In genomic region chr17:39699818-39700147, GRCh38 we compare ENCODE assay signal across 9 cellular contexts. TPM values are rescaled to one million over a fixed set of nuclear protein-coding genes. Genes with fewer than 3 reads are reported as not detected.
DNase-seq lines count a peak whose midpoint lies in the region; ATAC-seq lines count a peak whose summit lies in the region.
"Had no signal": no experiment of that assay in that cellular context is flagged by ENCODE, and none has a peak within 500 bp of the region (broad histone marks: within the 10 kb centered on the region; RNA-seq: fewer than 3 reads in every experiment).

TSS of gene ERBB2 (plus strand) at chr17:39700064. CDS start at chr17:39700239, 175 bp downstream.

- H3K27ac Mint-ChIP-seq in activated T-cell treated with anti-CD3 and anti-CD28 coated beads, Interleukin-2, amount 50 U/mL, for 24 hours = no peak within 1 kb of the TSS
- peak within 1 kb of the TSS; percentile 57 for H3K27ac Mint-ChIP-seq in stimulated activated naive B cell treated with anti-CD40 and anti-IgM and Interleukin-4, amounts not matched to agents 10 μg/mL and 1 μg/mL and 100 μg/mL, for 72 hours

- no peaks in the 10 kb centered on the region for H3K9me3 Mint-ChIP-seq in activated T-cell treated with anti-CD3 and anti-CD28 coated beads, Interleukin-2, amount 50 U/mL, for 4 hours
- no peaks in the 10 kb centered on the region for H3K9me3 Mint-ChIP-seq in activated T-cell treated with anti-CD3 and anti-CD28 coated beads, Interleukin-2, amount 50 U/mL, for 24 hours
- H3K9me3 Mint-ChIP-seq in stimulated activated naive B cell treated with anti-CD40 and anti-IgM and Interleukin-4, amounts not matched to agents 10 μg/mL and 1 μg/mL and 100 μg/mL, for 72 hours = no peaks in the 10 kb centered on the region

- peaks cover 5% of the 10 kb centered on the region for H3K4me1 Mint-ChIP-seq in activated T-cell treated with anti-CD3 and anti-CD28 coated beads, Interleukin-2, amount 50 U/mL, for 4 hours (ENCODE audit: low read depth)
- peaks cover 10% of the 10 kb centered on the region for H3K4me1 Mint-ChIP-seq in activated T-cell treated with anti-CD3 and anti-CD28 coated beads, Interleukin-2, amount 50 U/mL, for 24 hours (ENCODE audit: low read depth)
- peaks cover 9 to 28% of the 10 kb centered on the region in 2 donors for H3K4me1 Mint-ChIP-seq in stimulated activated naive B cell treated with anti-CD40 and anti-IgM and Interleukin-4, amounts not matched to agents 10 μg/mL and 1 μg/mL and 100 μg/mL, for 72 hours

- peaks cover 35% of the 10 kb centered on the region for H3K27me3 Mint-ChIP-seq in activated T-cell treated with anti-CD3 and anti-CD28 coated beads, Interleukin-2, amount 50 U/mL, for 4 hours (ENCODE audit: low read depth)
- peaks cover 42% of the 10 kb centered on the region for H3K27me3 Mint-ChIP-seq in activated T-cell treated with anti-CD3 and anti-CD28 coated beads, Interleukin-2, amount 50 U/mL, for 24 hours
- peaks cover 31 to 39% of the 10 kb centered on the region in 2 donors for H3K27me3 Mint-ChIP-seq in stimulated activated naive B cell treated with anti-CD40 and anti-IgM and Interleukin-4, amounts not matched to agents 10 μg/mL and 1 μg/mL and 100 μg/mL, for 72 hours

- no peak for DNase-seq in activated T-cell treated with anti-CD3 and anti-CD28 coated beads, Interleukin-2, amount 50 U/mL, for 4 hours
- no peak for DNase-seq in activated T-cell treated with anti-CD3 and anti-CD28 coated beads, Interleukin-2, amount 50 U/mL, for 24 hours
- DNase-seq in dedifferentiated amniotic fluid mesenchymal stem cell (ENCODE audit: extremely low spot score) (peak; percentile 76), left lobe of liver (ENCODE audit: low spot score) (no peak)
- no peak for DNase-seq in stimulated activated naive B cell treated with anti-CD40 and anti-IgM and Interleukin-4, amounts not matched to agents 10 μg/mL and 1 μg/mL and 100 μg/mL, for 72 hours
- DNase-seq in activated effector memory CD4-positive, alpha-beta T cell treated with Interleukin-2 at 50 U/mL for 16 hours = no peak
- DNase-seq: CD4-positive, CD25-positive, alpha-beta regulatory T cell had no signal

- no peak for ATAC-seq in activated T-cell treated with anti-CD3 and anti-CD28 coated beads, Interleukin-2, amount 50 U/mL, for 4 hours
- ATAC-seq in left lobe of liver (peak; percentile 11), HG03039 (IDR thresholded peaks at IDR 0.05; ENCODE audit: unreplicated experiment) (no peak), GM21390 (IDR thresholded peaks at IDR 0.05; ENCODE audit: unreplicated experiment) (no peak)
- no peak for ATAC-seq in stimulated activated naive B cell treated with anti-CD40 and anti-IgM and Interleukin-4, amounts not matched to agents 10 μg/mL and 1 μg/mL and 100 μg/mL, for 72 hours (replicated peaks)

- H3K4me3 Mint-ChIP-seq in activated T-cell treated with anti-CD3 and anti-CD28 coated beads, Interleukin-2, amount 50 U/mL, for 4 hours = peak within 1 kb of the TSS; percentile 33
- no peak within 1 kb of the TSS for H3K4me3 Mint-ChIP-seq in activated T-cell treated with anti-CD3 and anti-CD28 coated beads, Interleukin-2, amount 50 U/mL, for 24 hours
- H3K4me3 Mint-ChIP-seq in stimulated activated naive B cell treated with anti-CD40 and anti-IgM and Interleukin-4, amounts not matched to agents 10 μg/mL and 1 μg/mL and 100 μg/mL, for 72 hours = peak within 1 kb of the TSS; percentile 55 to 72

- H3K36me3 Mint-ChIP-seq in activated T-cell treated with anti-CD3 and anti-CD28 coated beads, Interleukin-2, amount 50 U/mL, for 4 hours (ENCODE audit: insufficient read depth) = peaks cover 2% of the 10 kb centered on the region
- no peaks in the 10 kb centered on the region for H3K36me3 Mint-ChIP-seq in activated T-cell treated with anti-CD3 and anti-CD28 coated beads, Interleukin-2, amount 50 U/mL, for 24 hours (ENCODE audit: low read depth)
- H3K36me3 Mint-ChIP-seq in stimulated activated naive B cell treated with anti-CD40 and anti-IgM and Interleukin-4, amounts not matched to agents 10 μg/mL and 1 μg/mL and 100 μg/mL, for 72 hours = peaks cover 21 to 35% of the 10 kb centered on the region in 2 donors
- H3K36me3 Mint-ChIP-seq: CD4-positive, CD25-positive, alpha-beta regulatory T cell had no signal

RNA-seq across cellular contexts. Expression of gene ERBB2, which starts in this region (rescaled TPM):
- 1 to 10 TPM; 2.3 to 3.4 (median 2.9) TPM for total RNA-seq in activated T-cell treated with anti-CD3 and anti-CD28 coated beads, Interleukin-2, amount 50 U/mL, for 4 hours
- total RNA-seq in left lobe of liver = 23.1 TPM
